In genomic region chr6:41546475-41546865, GRCh38 we compare ENCODE assay signal across 8 cellular contexts. TPM values are rescaled to one million over a fixed set of nuclear protein-coding genes. Genes with fewer than 3 reads are reported as not detected.
DNase-seq lines count a peak whose midpoint lies in the region; ATAC-seq and TF ChIP-seq lines count a peak whose summit lies in the region.

No MANE protein-coding gene starts in this region.

- H3K27me3 ChIP-seq in osteoblast (ENCODE audit: insufficient read depth, low read length) = peaks cover 9% of the 10 kb centered on the region

- H3K9me3 ChIP-seq in osteoblast (ENCODE audit: low read depth, low read length) = no peaks in the 10 kb centered on the region

- H2AFZ ChIP-seq in osteoblast (ENCODE audit: low read length) = no peak overlapping the region

- peaks cover 3% of the 10 kb centered on the region for H3K36me3 ChIP-seq in osteoblast (ENCODE audit: insufficient read depth, low read length)

- H3K4me3 ChIP-seq in AG04449 (ENCODE audit: low read depth, low read length) = peak overlapping the region; percentile 83
- H3K4me3 ChIP-seq in osteoblast (ENCODE audit: insufficient read depth, low read length) = peak overlapping the region; percentile 81

- H4K20me1 ChIP-seq in osteoblast (ENCODE audit: insufficient read depth, low read length) = peaks cover 35% of the 10 kb centered on the region

- peak overlapping the region; percentile 90 for H3K4me2 ChIP-seq in osteoblast (ENCODE audit: insufficient read depth, low read length)

- peak; percentile 25; the same call in 1 of the 2 replicates for TF ChIP-seq POLR2A in Raji (IDR thresholded peaks at IDR 0.05; ENCODE audit: insufficient read depth, low read depth, low read length)

- H3K27ac ChIP-seq in osteoblast (ENCODE audit: low read depth, low read length) = no peak overlapping the region

- POLR2A ChIA-PET in AG04449 (lab: Yijun Ruan, JAX) = no interaction called here

- CTCF ChIA-PET in AG04449 (lab: Yijun Ruan, JAX) = interaction anchor here (0.9 to 1.4 kb wide), 2 partner anchors 34 to 122 kb away, joined by 3 read pairs; no protein-coding TSS in a partner anchor

- peak; percentile 32 for ATAC-seq in GM18520 (IDR thresholded peaks at IDR 0.05; ENCODE audit: unreplicated experiment)
- ATAC-seq in HG02973 (IDR thresholded peaks at IDR 0.05; ENCODE audit: unreplicated experiment) = peak; percentile 33
- peak; percentile 68 for ATAC-seq in esophagus mucosa

- TF ChIP-seq CTCF in AG04449 (IDR thresholded peaks at IDR 0.05; ENCODE audit: insufficient read depth, low read length, missing control alignments) = no peak
- TF ChIP-seq CTCF in osteoblast (IDR thresholded peaks at IDR 0.05; ENCODE audit: extremely low read depth, low read depth, low read length) = no peak

- H3K4me1 ChIP-seq in osteoblast (ENCODE audit: insufficient read depth, low read length) = peaks cover 16% of the 10 kb centered on the region

- DNase-seq in AG04449 (ENCODE audit: low read depth, low spot score) = no peak
- DNase-seq in osteoblast (ENCODE audit: insufficient read length, low spot score, missing footprints) = peak; percentile 96
- no peak for DNase-seq in occipital lobe (lab: John Stamatoyannopoulos, UW)
- DNase-seq in NCI-H1092 treated with DMSO at 0.1 percent for 48 hours (lab: John Stamatoyannopoulos, UW) = no peak

- peaks cover 22% of the 10 kb centered on the region for H3K79me2 ChIP-seq in osteoblast (ENCODE audit: insufficient read depth, low read length)

RNA-seq across cellular contexts. Expression of gene FOXP4, which starts 0.3 kb away (rescaled TPM):
- 12.0 TPM for total RNA-seq in esophagus mucosa
- total RNA-seq in osteoblast = 2.9 and 3.3 TPM in 2 replicates
- 0.94 TPM for total RNA-seq in occipital lobe
